14 cellular contexts compared by ENCODE assay signal in the genomic region with DNA sequence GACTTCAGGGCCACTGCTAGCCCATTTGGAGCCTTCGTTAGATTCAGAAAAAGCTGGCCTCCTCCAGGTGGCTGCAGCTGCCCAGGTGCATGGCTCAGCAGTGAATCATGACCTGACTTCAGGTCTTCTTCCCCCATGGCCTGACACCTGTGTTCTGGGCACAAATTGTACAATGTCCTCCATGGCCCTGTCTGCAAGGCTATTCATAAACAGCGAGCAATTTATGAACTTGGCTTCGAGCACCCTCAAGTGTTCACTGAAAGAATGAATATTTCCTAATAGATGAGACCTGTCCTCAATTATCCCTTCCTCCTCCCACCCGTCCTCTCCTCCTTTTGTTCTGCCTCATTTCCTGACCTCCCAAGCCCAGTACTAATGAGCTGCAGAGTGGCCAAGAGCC. TPM values are rescaled to one million over a fixed set of nuclear protein-coding genes. Genes with fewer than 3 reads are reported as not detected.
DNase-seq lines count a peak whose midpoint lies in the region; ATAC-seq, FAIRE-seq and TF ChIP-seq lines count a peak whose summit lies in the region.
"Had no signal": no experiment of that assay in that cellular context is flagged by ENCODE, and none has a peak within 500 bp of the region (broad histone marks: within the 10 kb centered on the region; RNA-seq: fewer than 3 reads in every experiment).

No MANE protein-coding gene starts in this region.

- DNase-seq in 8988T: peak; percentile 41
- DNase-seq in GM06990 (ENCODE audit: extremely low read depth, insufficient read length): no peak
- DNase-seq in NCI-H748 (lab: John Stamatoyannopoulos, UW; ENCODE audit: unreplicated experiment): peak; percentile 57
- DNase-seq in endothelial cell of umbilical vein (ENCODE audit: low read depth, low spot score): peak; percentile 21
- DNase-seq in activated T-cell treated with anti-CD3 and anti-CD28 coated beads, Interleukin-2, amount 50 U/mL, for 1 hour: no peak
- DNase-seq in GM19239 (ENCODE audit: insufficient read length, low spot score): no peak
- DNase-seq: activated gamma-delta T cell; NCI-H1092 treated with DMSO at 0.1 percent for 48 hours; stimulated activated naive CD4-positive, alpha-beta T cell had no signal

- BruUV-seq in endothelial cell of umbilical vein (replicated peaks; lab: Mats Ljungman, UMichigan): no TSS peak

- H3K4me1 ChIP-seq in endothelial cell of umbilical vein (ENCODE audit: control insufficient read depth, extremely low read depth, insufficient read depth, low read length): no peaks in the 10 kb centered on the region

- H3K27ac ChIP-seq in endothelial cell of umbilical vein (ENCODE audit: insufficient read depth, low read depth, low read length): no peak overlapping the region

- H3K36me3 ChIP-seq in GM06990 (ENCODE audit: control insufficient read depth, insufficient read depth, low read length) (no peaks in the 10 kb centered on the region), endothelial cell of umbilical vein (ENCODE audit: control insufficient read depth in 2 of 2, extremely low read depth in 1 of 2, insufficient read depth in 2 of 2, low read length in 2 of 2) (no peaks in the 10 kb centered on the region)

- POLR2A ChIA-PET in endothelial cell of umbilical vein (lab: Charles Lee): no interaction called here

- H3K9me1 ChIP-seq in endothelial cell of umbilical vein (replicated peaks; ENCODE audit: control insufficient read depth, extremely low read depth, insufficient read depth, low read length): no peaks in the 10 kb centered on the region

- H3K9ac ChIP-seq in endothelial cell of umbilical vein (replicated peaks; ENCODE audit: extremely low read depth, insufficient read depth, low read length): no peak overlapping the region

- intact Hi-C loops in endothelial cell of umbilical vein (cut with micrococcal nuclease): no loop called here

- CTCF ChIA-PET in endothelial cell of umbilical vein (lab: Charles Lee): interaction anchor here (0.8 to 2.7 kb wide), 5 partner anchors 45 to 342 kb away, joined by 3 to 8 read pairs (median 4); no protein-coding TSS in a partner anchor

- TF ChIP-seq CTCF in GM06990 (IDR thresholded peaks at IDR 0.05; ENCODE audit: insufficient read depth, low read length, poor library complexity, severe bottlenecking): peak; percentile 41
- no peak for TF ChIP-seq CTCF in endothelial cell of umbilical vein (IDR thresholded peaks at IDR 0.05; ENCODE audit: extremely low read depth in 1 of 2, insufficient read depth in 1 of 2, low read depth in 1 of 2, low read length in 2 of 2)

- dilution Hi-C loops in endothelial cell of umbilical vein (cut with MboI; ENCODE audit: extremely low pct_ligation_motif_present, low sequenced_read_pairs): no loop called here

- H3K4me3 ChIP-seq in GM06990 (replicated peaks; ENCODE audit: low read depth, low read length): no peak overlapping the region
- no peak overlapping the region for H3K4me3 ChIP-seq in endothelial cell of umbilical vein (replicated peaks in 1 of 3; ENCODE audit: insufficient read depth in 1 of 3, low read depth in 1 of 3, low read length in 3 of 3)
- H3K4me3 ChIP-seq: lung had no signal

- H3K9me3 ChIP-seq in endothelial cell of umbilical vein (replicated peaks; ENCODE audit: control insufficient read depth, insufficient read depth, low read length): no peaks in the 10 kb centered on the region

- H3K79me2 ChIP-seq in endothelial cell of umbilical vein (ENCODE audit: control insufficient read depth, insufficient read depth, low read length): no peaks in the 10 kb centered on the region

- no peaks in the 10 kb centered on the region; the same call in none of the 2 replicates for H3K27me3 ChIP-seq in GM06990 (replicated peaks; ENCODE audit: control insufficient read depth, insufficient read depth, low read length)
- H3K27me3 ChIP-seq in endothelial cell of umbilical vein (ENCODE audit: control insufficient read depth in 2 of 2, insufficient read depth in 2 of 2, low read length in 2 of 2): peaks cover 5 to 18% of the 10 kb centered on the region in 2 experiments

- FAIRE-seq in endothelial cell of umbilical vein (lab: Jason Lieb, UNC): no peak
- FAIRE-seq in GM19239 (lab: Jason Lieb, UNC): no peak
- FAIRE-seq: endometrium had no signal

- H3K4me2 ChIP-seq in endothelial cell of umbilical vein (ENCODE audit: insufficient read depth, low read length): no peak overlapping the region

- ATAC-seq in HG02588 (IDR thresholded peaks at IDR 0.05; ENCODE audit: unreplicated experiment) (no peak), HG03378 (IDR thresholded peaks at IDR 0.05; ENCODE audit: unreplicated experiment) (no peak)

- no peak for TF ChIP-seq POLR2A in endothelial cell of umbilical vein (IDR thresholded peaks at IDR 0.05; ENCODE audit: low read depth, low read length)

- H2AFZ ChIP-seq in endothelial cell of umbilical vein (ENCODE audit: low read depth, low read length): no peak overlapping the region

- H4K20me1 ChIP-seq in endothelial cell of umbilical vein (replicated peaks; ENCODE audit: control insufficient read depth, extremely low read depth, insufficient read depth, low read length): no peaks in the 10 kb centered on the region

TF ChIP-seq in endothelial cell of umbilical vein, 7 proteins besides CTCF, POLR2A, EP300 and RAD21:
- TF ChIP-seq EZH2 (IDR thresholded peaks at IDR 0.05; ENCODE audit: borderline replicate concordance, low read depth, low read length, severe bottlenecking): no peak
- TF ChIP-seq, protein P1, sequence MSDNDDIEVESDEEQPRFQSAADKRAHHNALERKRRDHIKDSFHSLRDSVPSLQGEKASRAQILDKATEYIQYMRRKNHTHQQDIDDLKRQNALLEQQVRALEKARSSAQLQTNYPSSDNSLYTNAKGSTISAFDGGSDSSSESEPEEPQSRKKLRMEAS (IDR thresholded peaks at IDR 0.05; ENCODE audit: insufficient read depth, insufficient read length): no peak
- no peak for TF ChIP-seq POLR2AphosphoS5 (IDR thresholded peaks at IDR 0.05; ENCODE audit: insufficient read depth, low read depth, low read length)
- TF ChIP-seq GATA2 (IDR thresholded peaks at IDR 0.05; ENCODE audit: insufficient read depth, insufficient read length, low read depth, low read length): no peak
- TF ChIP-seq JUN (IDR thresholded peaks at IDR 0.05; ENCODE audit: borderline replicate concordance, insufficient read depth, insufficient read length, low read depth): no peak
- no peak for TF ChIP-seq MYC (IDR thresholded peaks at IDR 0.05; ENCODE audit: low read depth, low read length)
- no peak for TF ChIP-seq FOS (IDR thresholded peaks at IDR 0.05; ENCODE audit: borderline replicate concordance, insufficient read depth, low read length)
TF ChIP-seq in endothelial cell of umbilical vein: peak in this region for 0.

RNA-seq across cellular contexts. Expression of gene VPS37C, which starts 12.2 kb away (rescaled TPM):
- 23.4 and 24.2 TPM in 2 replicates for total RNA-seq in endothelial cell of umbilical vein
- 17.7 TPM in 2 replicates for polyA plus RNA-seq in endothelial cell of umbilical vein
- 12.7 and 16.2 TPM in 2 replicates for polyA plus RNA-seq in endothelial cell of umbilical vein (2011; cell fraction: cytosol; rRNA removed)
- polyA plus RNA-seq in endothelial cell of umbilical vein (2011; cell fraction: nucleus; rRNA removed): 21.6 and 22.1 TPM in 2 replicates
- 15.5 and 18.4 TPM in 2 replicates for polyA plus RNA-seq in endothelial cell of umbilical vein (2012)
- polyA minus RNA-seq in endothelial cell of umbilical vein: 12.5 and 13.1 TPM in 2 replicates
- 5.9 TPM for polyA minus RNA-seq in endothelial cell of umbilical vein (2011; cell fraction: cytosol; rRNA and poly(A)+ RNA removed)
- polyA minus RNA-seq in endothelial cell of umbilical vein (2011; cell fraction: nucleus; rRNA and poly(A)+ RNA removed): 10.6 and 14.7 TPM in 2 replicates

RNA-seq across cellular contexts. Expression of gene PGA3, which starts 29.9 kb away (rescaled TPM):
- not detected in 2 replicates for total RNA-seq in endothelial cell of umbilical vein
- polyA plus RNA-seq in endothelial cell of umbilical vein: not detected in 2 replicates
- polyA plus RNA-seq in endothelial cell of umbilical vein (2011; cell fraction: cytosol; rRNA removed): not detected in 2 replicates
- polyA plus RNA-seq in endothelial cell of umbilical vein (2011; cell fraction: nucleus; rRNA removed): not detected in 2 replicates
- not detected in 2 replicates for polyA plus RNA-seq in endothelial cell of umbilical vein (2012)
- polyA minus RNA-seq in endothelial cell of umbilical vein: not detected in 2 replicates
- not detected for polyA minus RNA-seq in endothelial cell of umbilical vein (2011; cell fraction: cytosol; rRNA and poly(A)+ RNA removed)
- polyA minus RNA-seq in endothelial cell of umbilical vein (2011; cell fraction: nucleus; rRNA and poly(A)+ RNA removed): not detected in 2 replicates
- total RNA-seq: CD4-positive, alpha-beta T cell; lung had no signal

RNA-seq across cellular contexts. Expression of gene PGA4, which starts 48.7 kb away (rescaled TPM):
- total RNA-seq in endothelial cell of umbilical vein: not detected in 2 replicates
- polyA plus RNA-seq in endothelial cell of umbilical vein: 0.15 TPM in 1 of 2 replicates, not detected in the other
- not detected in 2 replicates for polyA plus RNA-seq in endothelial cell of umbilical vein (2011; cell fraction: cytosol; rRNA removed)
- not detected in 2 replicates for polyA plus RNA-seq in endothelial cell of umbilical vein (2011; cell fraction: nucleus; rRNA removed)
- not detected in 2 replicates for polyA plus RNA-seq in endothelial cell of umbilical vein (2012)
- not detected in 2 replicates for polyA minus RNA-seq in endothelial cell of umbilical vein
- not detected for polyA minus RNA-seq in endothelial cell of umbilical vein (2011; cell fraction: cytosol; rRNA and poly(A)+ RNA removed)
- not detected in 2 replicates for polyA minus RNA-seq in endothelial cell of umbilical vein (2011; cell fraction: nucleus; rRNA and poly(A)+ RNA removed)
- total RNA-seq: CD4-positive, alpha-beta T cell had no signal

Comparison
In these comparisons a context has a peak if more than half of its experiments do, and no peak if none do; other contexts are left out.
1. DNase-seq: peak in 8988T (single experiment), NCI-H748 (single experiment) and endothelial cell of umbilical vein (single experiment); none in GM06990 (single experiment), activated T-cell treated with anti-CD3 and anti-CD28 coated beads, Interleukin-2, amount 50 U/mL, for 1 hour (single experiment) and GM19239 (single experiment).